13 cellular contexts compared by ENCODE assay signal in genomic region chr19:45296365-45296764, GRCh38.
"Had no signal": no experiment of that assay in that cellular context is flagged by ENCODE, and none has a peak within 500 bp of the region (broad histone marks: within the 10 kb centered on the region; RNA-seq: fewer than 3 reads in every experiment).

No MANE protein-coding gene starts in this region.

- H3K4me1 Mint-ChIP-seq: neural crest cell had no signal

- ATAC-seq: gastroesophageal sphincter, pancreas had no signal

- DNase-seq: activated CD4-positive, alpha-beta T cell treated with anti-CD3 and anti-CD28 coated beads, Interleukin-2, amount 50 U/mL, for 1 hour; activated naive CD4-positive, alpha-beta T cell treated with anti-CD3 and anti-CD28 coated beads, Interleukin-2, amount 50 U/mL, for 16 hours; activated T-cell treated with anti-CD3 and anti-CD28 coated beads, Interleukin-2, amount 50 U/mL, for 1 hour; caudate nucleus; colonic mucosa; effector memory CD4-positive, alpha-beta T cell; pancreas; stimulated activated CD4-positive, alpha-beta T cell treated with anti-CD3 and anti-CD28 coated beads, Interleukin-15, amount 100 ng/mL, for 24 hours; stimulated activated CD4-positive, alpha-beta T cell treated with anti-CD3 and anti-CD28 coated beads, Interleukin-4, amount 100 ng/mL, for 24 hours; stomach; thyroid gland had no signal

- H3K4me3 Mint-ChIP-seq: neural crest cell had no signal
